In genomic region chr11:45857834-45858492, GRCh38 we compare ENCODE assay signal across 8 cellular contexts. TPM values are rescaled to one million over a fixed set of nuclear protein-coding genes. Genes with fewer than 3 reads are reported as not detected.
DNase-seq lines count a peak whose midpoint lies in the region; ATAC-seq and TF ChIP-seq lines count a peak whose summit lies in the region.

No MANE protein-coding gene starts in this region.

- peaks cover 28% of the 10 kb centered on the region for H3K36me3 Mint-ChIP-seq in T-helper 2 cell treated with Interferon-gamma antibody and Interleukin-4, amounts not matched to agents 5 μg/mL and 100 μg/mL, for 36 hours (ENCODE audit: low read depth)

- peak; percentile 4 for DNase-seq in NCI-H1092 (lab: John Stamatoyannopoulos, UW)
- peak in 2 of 10 donors; percentile 47 to 62 for DNase-seq in dorsolateral prefrontal cortex
- DNase-seq in OCI-M2 (lab: John Stamatoyannopoulos, UW; ENCODE audit: unreplicated experiment) = no peak
- no peak for DNase-seq in RKO (ENCODE audit: low spot score)
- no peak for DNase-seq in T-helper 2 cell treated with Interferon-gamma antibody and Interleukin-4, amounts not matched to agents 5 μg/mL and 100 μg/mL, for 36 hours (ENCODE audit: low spot score)

- WGBS in mesodermal cell (ENCODE audit: insufficient coverage in 2 of 2), 2 experiments = 79 to 90% methylated on average over 3 of the region's 4 CpGs

- H3K4me3 Mint-ChIP-seq in T-helper 2 cell treated with Interferon-gamma antibody and Interleukin-4, amounts not matched to agents 5 μg/mL and 100 μg/mL, for 36 hours = no peak overlapping the region

- TF ChIP-seq CTCF in 22Rv1 (IDR thresholded peaks at IDR 0.05) (no peak), dorsolateral prefrontal cortex (IDR thresholded peaks at IDR 0.05 in 54 of 56, conservative IDR thresholded peaks at IDR 0.05 in 2 of 56; ENCODE audit: low read depth in 1 of 56, partially characterized antibody in 56 of 56) (no peak)

- H3K4me1 ChIP-seq in mesodermal cell (ENCODE audit: control insufficient read depth, insufficient read depth, low read length, poor library complexity, severe bottlenecking) = peaks cover 28% of the 10 kb centered on the region

- no peak overlapping the region for H3K27ac Mint-ChIP-seq in T-helper 2 cell treated with Interferon-gamma antibody and Interleukin-4, amounts not matched to agents 5 μg/mL and 100 μg/mL, for 36 hours

- no peaks in the 10 kb centered on the region for H3K9me3 ChIP-seq in mesodermal cell (ENCODE audit: control insufficient read depth, low read length)

- H3K27ac ChIP-seq in 22Rv1 (peak overlapping the region; percentile 46), dorsolateral prefrontal cortex (peak overlapping the region in 58 of 59 donors; percentile 49 to 95 (median 88)), mesodermal cell (ENCODE audit: low read depth, low read length, severe bottlenecking) (peak overlapping the region; percentile 50)

- H3K36me3 ChIP-seq in mesodermal cell (ENCODE audit: control insufficient read depth, insufficient read depth, low read length) = peaks cover 51% of the 10 kb centered on the region

- no peaks in the 10 kb centered on the region for H3K9me3 Mint-ChIP-seq in T-helper 2 cell treated with Interferon-gamma antibody and Interleukin-4, amounts not matched to agents 5 μg/mL and 100 μg/mL, for 36 hours

- H3K4me3 ChIP-seq in dorsolateral prefrontal cortex (peak overlapping the region in 6 of 59 donors; percentile 6 to 35 (median 16)), mesodermal cell (ENCODE audit: extremely low read depth, insufficient read depth, low read length, poor library complexity, severe bottlenecking) (no peak overlapping the region)

- H3K27me3 ChIP-seq in dorsolateral prefrontal cortex = no peaks in the 10 kb centered on the region

- no peaks in the 10 kb centered on the region for H3K27me3 Mint-ChIP-seq in T-helper 2 cell treated with Interferon-gamma antibody and Interleukin-4, amounts not matched to agents 5 μg/mL and 100 μg/mL, for 36 hours (ENCODE audit: low read depth)

- ATAC-seq in HG03139 (IDR thresholded peaks at IDR 0.05; ENCODE audit: unreplicated experiment) = no peak

- no peaks in the 10 kb centered on the region for H3K4me1 Mint-ChIP-seq in T-helper 2 cell treated with Interferon-gamma antibody and Interleukin-4, amounts not matched to agents 5 μg/mL and 100 μg/mL, for 36 hours (ENCODE audit: low read depth)

- intact Hi-C loops in dorsolateral prefrontal cortex (cut with DNase I) = no loop called here

RNA-seq across cellular contexts. Expression of gene CRY2, which starts 10.7 kb away (rescaled TPM):
- total RNA-seq in dorsolateral prefrontal cortex = 100 to 1,000 TPM in 43 of 120 experiments, 10 to 100 TPM in 77; 65.9 to 159 (median 95.3) TPM
- 11.6 TPM for polyA plus RNA-seq in mesodermal cell (2013, experiment 1 of 2)
- polyA plus RNA-seq in mesodermal cell (2013, experiment 2 of 2) = 10.0 TPM

RNA-seq across cellular contexts. Expression of gene MAPK8IP1, which starts 27.5 kb away (rescaled TPM):
- 100 to 1,000 TPM; 164 to 333 (median 223) TPM for total RNA-seq in dorsolateral prefrontal cortex
- 10.2 TPM for polyA plus RNA-seq in mesodermal cell (2013, experiment 1 of 2)
- 7.8 TPM for polyA plus RNA-seq in mesodermal cell (2013, experiment 2 of 2)

RNA-seq across cellular contexts. Expression of gene FREY1, which starts 49.1 kb away (rescaled TPM):
- total RNA-seq in dorsolateral prefrontal cortex = 1 to 10 TPM in 60 of 120 experiments, under 1 TPM in 23, not detected in 37; 0.59 to 5.0 (median 1.4) TPM
- polyA plus RNA-seq in mesodermal cell (2013, experiment 1 of 2) = 0.41 TPM
- polyA plus RNA-seq in mesodermal cell (2013, experiment 2 of 2) = not detected

RNA-seq across cellular contexts. Expression of gene SLC35C1, which starts 53.0 kb away (rescaled TPM):
- 10 to 100 TPM in 25 of 120 experiments, 1 to 10 TPM in 95; 5.6 to 14.4 (median 8.5) TPM for total RNA-seq in dorsolateral prefrontal cortex
- polyA plus RNA-seq in mesodermal cell (2013, experiment 1 of 2) = 10.4 TPM
- 10.9 TPM for polyA plus RNA-seq in mesodermal cell (2013, experiment 2 of 2)

RNA-seq across cellular contexts. Expression of gene PEX16, which starts 59.7 kb away (rescaled TPM):
- total RNA-seq in dorsolateral prefrontal cortex = 10 to 100 TPM; 26.7 to 59.7 (median 43.8) TPM
- polyA plus RNA-seq in mesodermal cell (2013, experiment 1 of 2) = 19.5 TPM
- polyA plus RNA-seq in mesodermal cell (2013, experiment 2 of 2) = 15.4 TPM
